ENCODE assay signal across 8 cellular contexts in the genomic region with DNA sequence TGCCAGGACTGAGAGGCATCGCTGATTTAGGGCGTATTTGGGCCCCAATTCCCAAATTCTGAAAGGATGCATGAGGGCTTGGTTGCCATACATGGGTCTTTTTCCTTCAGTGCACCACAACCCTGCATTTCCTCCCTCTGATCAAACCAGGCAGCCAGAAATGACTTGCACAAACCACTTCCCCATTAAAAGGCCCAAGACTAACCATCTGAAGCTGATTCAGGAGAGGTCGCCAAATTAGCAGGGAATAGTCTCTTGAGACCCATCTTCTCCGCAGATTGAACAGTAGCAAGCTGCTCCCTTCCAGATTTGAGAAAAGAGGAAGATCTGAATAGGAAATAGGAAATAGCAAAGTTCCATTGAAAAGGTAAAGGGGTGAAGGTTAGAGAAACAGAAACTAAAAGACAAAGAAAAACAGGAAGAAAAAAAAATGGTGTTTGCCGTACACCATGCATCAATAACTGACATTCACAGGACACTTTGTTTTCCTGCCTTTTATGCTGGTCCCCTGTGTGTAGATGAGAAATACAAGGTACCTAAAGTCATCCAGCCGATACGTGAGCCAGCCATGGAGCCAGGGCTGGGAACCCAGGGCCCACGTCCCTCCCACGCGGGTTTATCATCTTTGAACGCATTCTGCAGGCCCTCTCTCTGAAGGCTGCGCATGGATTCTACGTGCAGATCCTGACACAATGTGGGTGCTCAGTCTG.
A peak's percentile ranks its signal among the peaks of the same experiment; 100 is the strongest.
DNase-seq lines count a peak whose midpoint lies in the region; ATAC-seq and TF ChIP-seq lines count a peak whose summit lies in the region.

No MANE protein-coding gene starts in this region.

- H3K9me3 Mint-ChIP-seq in activated CD4-positive, alpha-beta T cell treated with anti-CD3 and anti-CD28 coated beads, Interleukin-2, amount 10 ng/mL, durations not matched to agents 7 days and 5 days = no peaks in the 10 kb centered on the region
- H3K9me3 Mint-ChIP-seq in naive thymus-derived CD4-positive, alpha-beta T cell = no peaks in the 10 kb centered on the region

- H3K27me3 ChIP-seq in naive thymus-derived CD4-positive, alpha-beta T cell (ENCODE audit: control insufficient read depth in 2 of 2, insufficient read depth in 2 of 2, low read length in 2 of 2) = no peaks in the 10 kb centered on the region
- H3K27me3 ChIP-seq in SK-N-SH (ENCODE audit: insufficient read depth) (no peaks in the 10 kb centered on the region), PC-9 (ENCODE audit: insufficient read depth, low read depth) (peaks cover 55% of the 10 kb centered on the region)

- DNase-seq in activated CD4-positive, alpha-beta T cell treated with anti-CD3 and anti-CD28 coated beads, Interleukin-2, amount 10 ng/mL, durations not matched to agents 7 days and 5 days = peak; percentile 41
- DNase-seq in activated CD4-positive, alpha-beta T cell treated with anti-CD3 and anti-CD28 coated beads for 4 hours = no peak
- DNase-seq in T-helper 17 cell (no peak), SK-N-SH (no peak), PC-9 (no peak)
- DNase-seq in naive thymus-derived CD4-positive, alpha-beta T cell = peak in 6 of 9 donors; percentile 9 to 40 (median 35)
- DNase-seq in NK-92 treated with Interleukin-12 subunit alpha and Interleukin-12 subunit beta, amount 100 ng/mL, for 24 hours (lab: John Stamatoyannopoulos, UW) = no peak

- H3K9me3 ChIP-seq in T-helper 17 cell (ENCODE audit: control insufficient read depth, low read length, poor library complexity, severe bottlenecking) (no peaks in the 10 kb centered on the region), SK-N-SH (0 out of 2 replicates have a peak, but pooled peaks cover 4% of the 10 kb centered on the region), PC-9 (ENCODE audit: insufficient read depth, low read depth) (no peaks in the 10 kb centered on the region)
- H3K9me3 ChIP-seq in naive thymus-derived CD4-positive, alpha-beta T cell (ENCODE audit: control insufficient read depth in 2 of 3, low read length in 3 of 3) = no peaks in the 10 kb centered on the region

- 48% methylated on average over 13 of the region's 13 CpGs for WGBS in SK-N-SH (ENCODE audit: low lambda C conversion rate)

- H3K27ac Mint-ChIP-seq in activated CD4-positive, alpha-beta T cell treated with anti-CD3 and anti-CD28 coated beads, Interleukin-2, amount 10 ng/mL, durations not matched to agents 7 days and 5 days = peak overlapping the region; percentile 95
- peak overlapping the region; percentile 79 for H3K27ac Mint-ChIP-seq in T-helper 17 cell
- H3K27ac Mint-ChIP-seq in naive thymus-derived CD4-positive, alpha-beta T cell = peak overlapping the region; percentile 83 to 97 (median 92)

- H3F3A ChIP-seq in SK-N-SH (replicated peaks; ENCODE audit: insufficient read depth) (no peaks in the 10 kb centered on the region), PC-9 (ENCODE audit: insufficient read depth, low read depth) (no peaks in the 10 kb centered on the region)

- H3K9me2 ChIP-seq in SK-N-SH (no peaks in the 10 kb centered on the region; the same call in 1 of the 2 replicates), PC-9 (ENCODE audit: insufficient read depth) (no peaks in the 10 kb centered on the region)

- no peaks in the 10 kb centered on the region for H3K36me3 ChIP-seq in naive thymus-derived CD4-positive, alpha-beta T cell (ENCODE audit: control insufficient read depth in 2 of 3, insufficient read depth in 3 of 3, low read length in 3 of 3)
- H3K36me3 ChIP-seq in SK-N-SH (replicated peaks in 1 of 2; ENCODE audit: control insufficient read depth in 1 of 2, insufficient read depth in 2 of 2, low read length in 1 of 2) = no peaks in the 10 kb centered on the region
- H3K36me3 ChIP-seq in PC-9 (ENCODE audit: low read depth) = no peaks in the 10 kb centered on the region

- peak overlapping the region; percentile 60 for H3K27ac ChIP-seq in naive thymus-derived CD4-positive, alpha-beta T cell (ENCODE audit: low read depth, low read length)
- H3K27ac ChIP-seq in SK-N-SH (ENCODE audit: low read depth in 2 of 2, low read length in 1 of 2) = no peak overlapping the region
- no peak overlapping the region for H3K27ac ChIP-seq in PC-9

- no peak for TF ChIP-seq RAD21 in SK-N-SH (IDR thresholded peaks at IDR 0.05; ENCODE audit: low read length)

- H3K4me2 ChIP-seq in SK-N-SH (no peak overlapping the region), PC-9 (no peak overlapping the region)

- intact Hi-C loops in naive thymus-derived CD4-positive, alpha-beta T cell (cut with micrococcal nuclease) = loop anchor here (1.0 to 5.0 kb wide), 3 partner anchors 24 to 71 kb away; no protein-coding TSS in a partner anchor
- intact Hi-C loops in PC-9 (cut with micrococcal nuclease; ENCODE audit: unreplicated experiment) = no loop called here

- H3K36me3 Mint-ChIP-seq in activated CD4-positive, alpha-beta T cell treated with anti-CD3 and anti-CD28 coated beads, Interleukin-2, amount 10 ng/mL, durations not matched to agents 7 days and 5 days (ENCODE audit: low read depth) = peaks cover 5% of the 10 kb centered on the region
- no peaks in the 10 kb centered on the region for H3K36me3 Mint-ChIP-seq in T-helper 17 cell (ENCODE audit: low read depth)
- H3K36me3 Mint-ChIP-seq in naive thymus-derived CD4-positive, alpha-beta T cell = peaks cover 0 to 5% (median 0%) of the 10 kb centered on the region in 5 donors

- BruUV-seq in PC-9 (replicated peaks; lab: Mats Ljungman, UMichigan) = no TSS peak

- H3K9ac ChIP-seq in SK-N-SH = no peak overlapping the region

- no peak for TF ChIP-seq EP300 in SK-N-SH (IDR thresholded peaks at IDR 0.05; ENCODE audit: borderline replicate concordance in 1 of 2, low read depth in 1 of 2, low read length in 1 of 2)

- peaks cover 16% of the 10 kb centered on the region for H3K4me1 Mint-ChIP-seq in activated CD4-positive, alpha-beta T cell treated with anti-CD3 and anti-CD28 coated beads, Interleukin-2, amount 10 ng/mL, durations not matched to agents 7 days and 5 days
- peaks cover 7% of the 10 kb centered on the region for H3K4me1 Mint-ChIP-seq in T-helper 17 cell
- H3K4me1 Mint-ChIP-seq in naive thymus-derived CD4-positive, alpha-beta T cell = peaks cover 7 to 23% (median 18%) of the 10 kb centered on the region in 7 donors

- H3K4me3 ChIP-seq in naive thymus-derived CD4-positive, alpha-beta T cell (ENCODE audit: low read length) = peak overlapping the region; percentile 24
- H3K4me3 ChIP-seq in SK-N-SH (ENCODE audit: low read depth in 2 of 2, low read length in 1 of 2) (no peak overlapping the region), PC-9 (no peak overlapping the region)

- ATAC-seq in HG03039 (IDR thresholded peaks at IDR 0.05; ENCODE audit: unreplicated experiment) = peak; percentile 87
- ATAC-seq in T-helper 17 cell = peak; percentile 55
- peak; percentile 80 for ATAC-seq in naive thymus-derived CD4-positive, alpha-beta T cell

- CTCF ChIA-PET in activated CD4-positive, alpha-beta T cell treated with anti-CD3 and anti-CD28 coated beads, Interleukin-2, amount 10 ng/mL, durations not matched to agents 7 days and 5 days (lab: Charles Lee) = no interaction called here
- CTCF ChIA-PET in naive thymus-derived CD4-positive, alpha-beta T cell (lab: Charles Lee) = interaction anchor here (1.0 to 2.3 kb wide), 4 partner anchors 24 to 106 kb away, joined by 3 to 8 read pairs (median 4); no protein-coding TSS in a partner anchor
- CTCF ChIA-PET in SK-N-SH (lab: Yijun Ruan, JAX) = interaction anchor here (0.6 to 2.0 kb wide), 7 partner anchors 19 to 398 kb away, joined by 3 to 9 read pairs (median 4); no protein-coding TSS in a partner anchor
- CTCF ChIA-PET in PC-9 (lab: Charles Lee) = no interaction called here

- TF ChIP-seq CTCF in SK-N-SH (IDR thresholded peaks at IDR 0.05) (no peak), PC-9 (conservative IDR thresholded peaks at IDR 0.05) (no peak)

- H3K4me1 ChIP-seq in naive thymus-derived CD4-positive, alpha-beta T cell (ENCODE audit: control insufficient read depth in 2 of 2, insufficient read depth in 2 of 2, low read length in 2 of 2) = peaks cover 0 to 15% of the 10 kb centered on the region in 2 donors
- H3K4me1 ChIP-seq in SK-N-SH (ENCODE audit: control insufficient read depth in 1 of 2, insufficient read depth in 2 of 2, low read depth in 1 of 2, low read length in 1 of 2) = peaks cover 0 to 14% of the 10 kb centered on the region in 2 experiments; a peak in 2 of 4 replicates
- H3K4me1 ChIP-seq in PC-9 (replicated peaks; ENCODE audit: insufficient read depth) = no peaks in the 10 kb centered on the region

- no peaks in the 10 kb centered on the region for H4K20me1 ChIP-seq in SK-N-SH (ENCODE audit: insufficient read depth)
- H4K20me1 ChIP-seq in PC-9 (ENCODE audit: insufficient read depth) = no peaks in the 10 kb centered on the region

- H3K4me3 Mint-ChIP-seq in activated CD4-positive, alpha-beta T cell treated with anti-CD3 and anti-CD28 coated beads, Interleukin-2, amount 10 ng/mL, durations not matched to agents 7 days and 5 days = peak overlapping the region; percentile 71
- H3K4me3 Mint-ChIP-seq in T-helper 17 cell = peak overlapping the region; percentile 73
- peak overlapping the region; percentile 53 to 92 (median 84) for H3K4me3 Mint-ChIP-seq in naive thymus-derived CD4-positive, alpha-beta T cell

- H3K79me2 ChIP-seq in SK-N-SH (ENCODE audit: insufficient read depth) (no peaks in the 10 kb centered on the region), PC-9 (ENCODE audit: low read depth) (no peaks in the 10 kb centered on the region)

- H3K27me3 Mint-ChIP-seq in activated CD4-positive, alpha-beta T cell treated with anti-CD3 and anti-CD28 coated beads, Interleukin-2, amount 10 ng/mL, durations not matched to agents 7 days and 5 days = peaks cover under 1% of the 10 kb centered on the region
- no peaks in the 10 kb centered on the region for H3K27me3 Mint-ChIP-seq in T-helper 17 cell
- H3K27me3 Mint-ChIP-seq in naive thymus-derived CD4-positive, alpha-beta T cell = peaks cover 0 to under 1% (median 0%) of the 10 kb centered on the region in 5 donors

- H2AFZ ChIP-seq in SK-N-SH (ENCODE audit: low read depth) (no peak overlapping the region), PC-9 (no peak overlapping the region)

- POLR2A ChIA-PET in activated CD4-positive, alpha-beta T cell treated with anti-CD3 and anti-CD28 coated beads, Interleukin-2, amount 10 ng/mL, durations not matched to agents 7 days and 5 days (lab: Charles Lee) = no interaction called here
- POLR2A ChIA-PET in naive thymus-derived CD4-positive, alpha-beta T cell (lab: Charles Lee) = interaction anchor here (0.5 to 2.0 kb wide), 4 partner anchors 11 to 66 kb away, joined by 3 to 10 read pairs (median 4); no protein-coding TSS in a partner anchor
- POLR2A ChIA-PET in SK-N-SH (lab: Yijun Ruan, JAX) = no interaction called here
- POLR2A ChIA-PET in PC-9 (lab: Charles Lee; ENCODE audit: unreplicated experiment) = no interaction called here

TF ChIP-seq in SK-N-SH, 30 proteins besides CTCF, POLR2A, EP300 and RAD21 (continues in another document):
- TF ChIP-seq RFX5 (IDR thresholded peaks at IDR 0.05; ENCODE audit: low read length) (no peak), TAF1 (IDR thresholded peaks at IDR 0.05; ENCODE audit: borderline replicate concordance, low read depth, low read length) (no peak), MEF2A (IDR thresholded peaks at IDR 0.05; ENCODE audit: borderline replicate concordance, low read depth) (no peak), YY1 (IDR thresholded peaks at IDR 0.05; ENCODE audit: low read depth) (no peak), CHD2 (IDR thresholded peaks at IDR 0.05; ENCODE audit: low read length, partially characterized antibody) (no peak)

Comparison
In these comparisons a context has a peak if more than half of its experiments do, and no peak if none do; other contexts are left out.
1. DNase-seq: peak in activated CD4-positive, alpha-beta T cell treated with anti-CD3 and anti-CD28 coated beads, Interleukin-2, amount 10 ng/mL, durations not matched to agents 7 days and 5 days (single experiment) and naive thymus-derived CD4-positive, alpha-beta T cell (6 of 9); none in activated CD4-positive, alpha-beta T cell treated with anti-CD3 and anti-CD28 coated beads for 4 hours (0 of 2), T-helper 17 cell (0 of 3), NK-92 treated with Interleukin-12 subunit alpha and Interleukin-12 subunit beta, amount 100 ng/mL, for 24 hours (single experiment), SK-N-SH (single experiment) and PC-9 (0 of 2).
2. CTCF ChIA-PET loops: an anchor here in naive thymus-derived CD4-positive, alpha-beta T cell (1.0 to 2.3 kb wide) and SK-N-SH (0.6 to 2.0 kb wide); none called in activated CD4-positive, alpha-beta T cell treated with anti-CD3 and anti-CD28 coated beads, Interleukin-2, amount 10 ng/mL, durations not matched to agents 7 days and 5 days and PC-9.
3. Peak in every context shown above with its lines, with median percentiles within 50 percentile points of each other: H3K27ac Mint-ChIP-seq, H3K4me3 Mint-ChIP-seq and ATAC-seq.